In the genomic region with DNA sequence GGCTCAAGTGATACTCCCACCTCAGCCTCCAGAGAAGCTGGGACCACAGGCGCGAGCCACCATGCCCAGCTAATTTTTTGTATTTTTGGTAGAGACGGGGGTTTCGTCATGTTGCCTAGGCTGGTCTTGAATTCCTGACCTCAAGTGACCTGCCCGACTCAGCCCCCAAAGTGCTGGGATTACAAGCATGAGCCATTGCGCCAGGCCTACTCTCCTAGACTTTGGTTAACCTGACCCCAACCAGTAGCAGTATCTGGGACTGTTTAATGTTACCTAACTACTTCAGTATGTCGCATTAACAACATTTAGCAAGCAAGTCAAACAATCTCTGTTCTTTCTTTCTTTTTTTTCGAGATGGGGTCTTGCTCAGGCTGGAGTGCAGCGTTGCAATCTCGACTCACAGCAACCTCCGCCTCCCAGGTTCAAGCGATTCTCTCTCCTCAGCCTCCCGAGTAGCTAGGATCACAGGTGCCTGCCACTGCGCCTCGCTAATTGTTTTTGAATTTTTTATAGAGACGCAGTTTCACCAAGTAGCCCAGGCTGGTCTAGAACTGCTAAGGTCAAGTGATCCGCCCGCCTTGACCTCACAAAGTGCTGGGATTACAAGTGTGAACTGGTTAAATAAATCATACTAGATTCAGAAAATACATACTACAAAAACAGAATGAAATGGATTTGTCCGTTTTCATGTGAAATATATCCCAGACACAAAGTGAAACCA, we compare ENCODE assay signal across 9 cellular contexts. TPM values are rescaled to one million over a fixed set of nuclear protein-coding genes. Genes with fewer than 3 reads are reported as not detected.
DNase-seq lines count a peak whose midpoint lies in the region; ATAC-seq, FAIRE-seq and TF ChIP-seq lines count a peak whose summit lies in the region.
"Had no signal": no experiment of that assay in that cellular context is flagged by ENCODE, and none has a peak within 500 bp of the region (broad histone marks: within the 10 kb centered on the region; RNA-seq: fewer than 3 reads in every experiment).

No MANE protein-coding gene starts in this region.

- peak overlapping the region; percentile 51 for H3K4me3 ChIP-seq in cardiac muscle cell
- H3K4me3 ChIP-seq in HepG2 (replicated peaks in 1 of 3; ENCODE audit: insufficient read depth in 1 of 3, low read depth in 2 of 3, low read length in 3 of 3) = peak overlapping the region; percentile 93 to 98 (median 96)
- peak overlapping the region in 3 of 4 donors; percentile 87 to 95 (median 88) for H3K4me3 ChIP-seq in upper lobe of left lung

- H3K27ac ChIP-seq in cardiac muscle cell = peak overlapping the region; percentile 81
- H3K27ac ChIP-seq in HepG2 (ENCODE audit: extremely low read length, insufficient read depth, low read length) = peak overlapping the region; percentile 100
- peak overlapping the region in 3 of 4 donors; percentile 7 to 98 (median 97) for H3K27ac ChIP-seq in upper lobe of left lung

- no peak overlapping the region for H2AFZ ChIP-seq in HepG2 (ENCODE audit: low read length)

- TF ChIP-seq POLR2A in HepG2 (IDR thresholded peaks at IDR 0.05; ENCODE audit: insufficient read depth in 1 of 2, low read depth in 2 of 2, low read length in 2 of 2) (peak in 1 of 2 experiments; percentile 52; a peak in 2 of 4 replicates), upper lobe of left lung (IDR thresholded peaks at IDR 0.05) (no peak)

- H3K4me2 ChIP-seq in HepG2 (ENCODE audit: low read depth, low read length) = peak overlapping the region; percentile 76

- TF ChIP-seq EP300 in HepG2 (IDR thresholded peaks at IDR 0.05; ENCODE audit: low read depth in 2 of 2, low read length in 2 of 2) (peak in 1 of 2 experiments; percentile 52; a peak in 1 of 4 replicates), HepG2 (CRISPR knock-in tag; IDR thresholded peaks at IDR 0.05; ENCODE audit: borderline replicate concordance) (no peak), upper lobe of left lung (IDR thresholded peaks at IDR 0.05) (no peak)

- no peaks in the 10 kb centered on the region for H3K9me3 ChIP-seq in cardiac muscle cell (ENCODE audit: low read depth)
- H3K9me3 ChIP-seq in HepG2 (ENCODE audit: low read length) = no peaks in the 10 kb centered on the region
- no peaks in the 10 kb centered on the region for H3K9me3 ChIP-seq in upper lobe of left lung

- H3K27ac Mint-ChIP-seq in activated naive CD4-positive, alpha-beta T cell treated with anti-CD3 and anti-CD28 coated beads, Interleukin-2, amount 50 U/mL, for 72 hours = peak overlapping the region; percentile 93 to 95

- intact Hi-C loops in left ventricle myocardium superior (cut with micrococcal nuclease) = no loop called here
- intact Hi-C loops in HepG2 (cut with micrococcal nuclease; ENCODE audit: unreplicated experiment) = no loop called here

- in situ Hi-C loops in HepG2 (cut with HindIII; ENCODE audit: extremely low pct_ligation_motif_present, low pct_unique_long_range_greater_than_20kb) = no loop called here

- no peak for TF ChIP-seq CTCF in cardiac muscle cell (IDR thresholded peaks at IDR 0.05; ENCODE audit: low read depth, low read length)
- no peak for TF ChIP-seq CTCF in HepG2 (CRISPR knock-in tag; IDR thresholded peaks at IDR 0.05)
- no peak for TF ChIP-seq CTCF in upper lobe of left lung (IDR thresholded peaks at IDR 0.05)

- no TSS peak for BruUV-seq in HepG2 (replicated peaks; lab: Mats Ljungman, UMichigan)

- WGBS in HepG2 (ENCODE audit: low lambda C conversion rate) = 4% methylated on average over 18 of the region's 19 CpGs
- 81 to 83% methylated on average over 19 of the region's 19 CpGs for WGBS in upper lobe of left lung, 2 donors

- no peak for TF ChIP-seq RAD21 in HepG2 (CRISPR knock-in tag; IDR thresholded peaks at IDR 0.05)

- H3K36me3 Mint-ChIP-seq in activated naive CD4-positive, alpha-beta T cell treated with anti-CD3 and anti-CD28 coated beads, Interleukin-2, amount 50 U/mL, for 72 hours = peaks cover 9 to 15% of the 10 kb centered on the region in 2 donors

- H3K4me1 ChIP-seq in cardiac muscle cell (ENCODE audit: low read depth) = peaks cover 11% of the 10 kb centered on the region
- peaks cover 48% of the 10 kb centered on the region for H3K4me1 ChIP-seq in HepG2 (ENCODE audit: insufficient read depth, low read length)
- H3K4me1 ChIP-seq in upper lobe of left lung = peaks cover 10 to 29% (median 21%) of the 10 kb centered on the region in 4 donors

- H3K9me3 Mint-ChIP-seq in activated naive CD4-positive, alpha-beta T cell treated with anti-CD3 and anti-CD28 coated beads, Interleukin-2, amount 50 U/mL, for 72 hours = no peaks in the 10 kb centered on the region

- FAIRE-seq in HepG2 (lab: Jason Lieb, UNC) = peak; percentile 83

- no peaks in the 10 kb centered on the region for H3K36me3 ChIP-seq in cardiac muscle cell
- peaks cover 0 to 3% of the 10 kb centered on the region in 2 experiments; a peak in 3 of 5 replicates for H3K36me3 ChIP-seq in HepG2 (replicated peaks in 1 of 2; ENCODE audit: control insufficient read depth in 1 of 2, insufficient read depth in 2 of 2, low read length in 2 of 2)
- no peaks in the 10 kb centered on the region for H3K36me3 ChIP-seq in upper lobe of left lung

- H3K9ac ChIP-seq in HepG2 (ENCODE audit: insufficient read depth, low read depth, low read length) = peak overlapping the region; percentile 98

- H4K20me1 ChIP-seq in HepG2 (ENCODE audit: insufficient read depth, low read length) = peaks cover 36% of the 10 kb centered on the region

- H3K79me2 ChIP-seq in HepG2 (ENCODE audit: insufficient read depth, low read length) = peaks cover 59% of the 10 kb centered on the region

- ATAC-seq in left ventricle myocardium superior (no peak), HepG2 (no peak), upper lobe of left lung (ENCODE audit: low FRiP score in 2 of 2) (no peak), GM19023 (IDR thresholded peaks at IDR 0.05; ENCODE audit: unreplicated experiment) (no peak)
- no peak for ATAC-seq in activated naive CD4-positive, alpha-beta T cell treated with anti-CD3 and anti-CD28 coated beads, Interleukin-2, amount 50 U/mL, for 72 hours

- no peaks in the 10 kb centered on the region for H3K27me3 ChIP-seq in cardiac muscle cell
- H3K27me3 ChIP-seq in HepG2 (ENCODE audit: control insufficient read depth in 1 of 2, insufficient read depth in 2 of 2, low read length in 2 of 2) = no peaks in the 10 kb centered on the region
- no peaks in the 10 kb centered on the region for H3K27me3 ChIP-seq in upper lobe of left lung

- DNase-seq in cardiac muscle cell (ENCODE audit: low read depth in 1 of 2, low spot score in 1 of 2) = no peak
- DNase-seq in left ventricle myocardium superior = no peak
- DNase-seq in activated naive CD4-positive, alpha-beta T cell treated with anti-CD3 and anti-CD28 coated beads, Interleukin-2, amount 50 U/mL, for 72 hours (ENCODE audit: low spot score in 2 of 2) = no peak
- DNase-seq in HepG2 (ENCODE audit: low spot score) = peak; percentile 72
- no peak for DNase-seq in upper lobe of left lung
- no peak for DNase-seq in SIG-M5 treated with dmso at 0.1 percent for 504 hours (lab: John Stamatoyannopoulos, UW; ENCODE audit: unreplicated experiment)
- no peak for DNase-seq in midbrain (lab: John Stamatoyannopoulos, UW)
- DNase-seq: NCI-H2081 treated with DMSO at 0.1 percent for 48 hours had no signal

- CTCF ChIA-PET in HepG2 (lab: Yijun Ruan, JAX; ENCODE audit: low intra/inter-chr PET ratio, low total read pairs) = no interaction called here

- POLR2A ChIA-PET in HepG2 (lab: Yijun Ruan, JAX) = interaction anchor here (0.7 to 3.8 kb wide), 7 partner anchors 60 to 234 kb away, joined by 3 to 33 read pairs (median 4); a partner anchor contains a TSS

RNA-seq across cellular contexts. Expression of a gene that starts 2.0 kb away (rescaled TPM):
- total RNA-seq in cardiac muscle cell = 105 and 106 TPM in 2 replicates
- 114 and 151 TPM in 2 replicates for polyA plus RNA-seq in cardiac muscle cell
- 219 TPM for total RNA-seq in left ventricle myocardium superior
- total RNA-seq in activated naive CD4-positive, alpha-beta T cell treated with anti-CD3 and anti-CD28 coated beads, Interleukin-2, amount 50 U/mL, for 72 hours = 10 to 100 TPM; 37.5 to 44.9 TPM
- 109 and 153 TPM in 2 replicates for total RNA-seq in HepG2 (2016; rRNA removed; fragmentation: Illumina TruSeq; extraction: Trizol)
- 16.7 and 23.9 TPM in 2 replicates for total RNA-seq in HepG2 (2016; cell fraction: cytosol; rRNA removed; fragmentation: Illumina TruSeq; extraction: Trizol; ENCODE audit: low read depth)
- 110 and 144 TPM in 2 replicates for total RNA-seq in HepG2 (2016; cell fraction: insoluble cytoplasmic fraction; rRNA removed; fragmentation: Illumina TruSeq; extraction: Trizol)
- total RNA-seq in HepG2 (2016; cell fraction: membrane; rRNA removed; fragmentation: Illumina TruSeq; extraction: Trizol) = 101 and 104 TPM in 2 replicates
- 61.8 and 62.9 TPM in 2 replicates for total RNA-seq in HepG2 (2016; cell fraction: nucleus; rRNA removed; fragmentation: Illumina TruSeq; extraction: Trizol)
- 65.1 and 76.8 TPM in 2 replicates for polyA plus RNA-seq in HepG2 (2011; rRNA removed)
- polyA plus RNA-seq in HepG2 (2011; cell fraction: cytosol; rRNA removed) = 36.3 and 48.4 TPM in 2 replicates
- polyA plus RNA-seq in HepG2 (2011; cell fraction: nucleus; rRNA removed) = 25.4 and 34.0 TPM in 2 replicates
- polyA plus RNA-seq in HepG2 (2012) = 69.0 and 81.6 TPM in 2 replicates
- polyA plus RNA-seq in HepG2 (2016; cell fraction: cytosol; fragmentation: Illumina TruSeq; extraction: Trizol; ENCODE audit: low read depth) = 22.4 and 31.8 TPM in 2 replicates
- polyA plus RNA-seq in HepG2 (2016; cell fraction: insoluble cytoplasmic fraction; fragmentation: Illumina TruSeq; extraction: Trizol; ENCODE audit: low read depth) = 189 TPM in 2 replicates
- polyA plus RNA-seq in HepG2 (2016; cell fraction: membrane; fragmentation: Illumina TruSeq; extraction: Trizol; ENCODE audit: low read depth) = 89.4 and 100 TPM in 2 replicates
- 119 and 121 TPM in 2 replicates for polyA plus RNA-seq in HepG2 (2016; cell fraction: nucleus; fragmentation: Illumina TruSeq; extraction: Trizol; ENCODE audit: insufficient read depth, low read depth)
- polyA minus RNA-seq in HepG2 (2011; rRNA and poly(A)+ RNA removed; ENCODE audit: low replicate concordance) = 14.9 and 54.2 TPM in 2 replicates
- polyA minus RNA-seq in HepG2 (2011; cell fraction: cytosol; rRNA and poly(A)+ RNA removed) = 85.6 and 86.5 TPM in 2 replicates
- polyA minus RNA-seq in HepG2 (2011; cell fraction: nucleus; rRNA and poly(A)+ RNA removed) = 61.7 and 75.2 TPM in 2 replicates
- total RNA-seq in upper lobe of left lung = 10 to 100 TPM; 33.2 to 81.2 (median 51.7) TPM

RNA-seq across cellular contexts. Expression of a gene that starts 53.7 kb away (rescaled TPM):
- 12.0 and 15.1 TPM in 2 replicates for total RNA-seq in cardiac muscle cell
- 12.2 and 17.9 TPM in 2 replicates for polyA plus RNA-seq in cardiac muscle cell
- total RNA-seq in left ventricle myocardium superior = 4.7 TPM
- total RNA-seq in activated naive CD4-positive, alpha-beta T cell treated with anti-CD3 and anti-CD28 coated beads, Interleukin-2, amount 50 U/mL, for 72 hours = 10 to 100 TPM; 18.2 to 32.0 TPM
- total RNA-seq in HepG2 (2016; rRNA removed; fragmentation: Illumina TruSeq; extraction: Trizol) = 31.6 and 33.9 TPM in 2 replicates
- total RNA-seq in HepG2 (2016; cell fraction: cytosol; rRNA removed; fragmentation: Illumina TruSeq; extraction: Trizol; ENCODE audit: low read depth) = 47.2 and 49.8 TPM in 2 replicates
- 32.4 and 35.1 TPM in 2 replicates for total RNA-seq in HepG2 (2016; cell fraction: insoluble cytoplasmic fraction; rRNA removed; fragmentation: Illumina TruSeq; extraction: Trizol)
- 31.7 and 32.8 TPM in 2 replicates for total RNA-seq in HepG2 (2016; cell fraction: membrane; rRNA removed; fragmentation: Illumina TruSeq; extraction: Trizol)
- 28.3 and 32.7 TPM in 2 replicates for total RNA-seq in HepG2 (2016; cell fraction: nucleus; rRNA removed; fragmentation: Illumina TruSeq; extraction: Trizol)
- 22.3 and 25.9 TPM in 2 replicates for polyA plus RNA-seq in HepG2 (2011; rRNA removed)
- 16.4 and 27.5 TPM in 2 replicates for polyA plus RNA-seq in HepG2 (2011; cell fraction: cytosol; rRNA removed)
- 21.0 and 22.1 TPM in 2 replicates for polyA plus RNA-seq in HepG2 (2011; cell fraction: nucleus; rRNA removed)
- 18.3 and 18.7 TPM in 2 replicates for polyA plus RNA-seq in HepG2 (2012)
- 3.6 and 6.7 TPM in 2 replicates for polyA plus RNA-seq in HepG2 (2016; cell fraction: cytosol; fragmentation: Illumina TruSeq; extraction: Trizol; ENCODE audit: low read depth)
- polyA plus RNA-seq in HepG2 (2016; cell fraction: insoluble cytoplasmic fraction; fragmentation: Illumina TruSeq; extraction: Trizol; ENCODE audit: low read depth) = 32.9 and 39.4 TPM in 2 replicates
- 8.3 and 8.4 TPM in 2 replicates for polyA plus RNA-seq in HepG2 (2016; cell fraction: membrane; fragmentation: Illumina TruSeq; extraction: Trizol; ENCODE audit: low read depth)
- polyA plus RNA-seq in HepG2 (2016; cell fraction: nucleus; fragmentation: Illumina TruSeq; extraction: Trizol; ENCODE audit: insufficient read depth, low read depth) = 33.7 and 36.4 TPM in 2 replicates
- 32.3 and 35.4 TPM in 2 replicates for polyA minus RNA-seq in HepG2 (2011; rRNA and poly(A)+ RNA removed; ENCODE audit: low replicate concordance)
- polyA minus RNA-seq in HepG2 (2011; cell fraction: cytosol; rRNA and poly(A)+ RNA removed) = 11.1 and 16.9 TPM in 2 replicates
- polyA minus RNA-seq in HepG2 (2011; cell fraction: nucleus; rRNA and poly(A)+ RNA removed) = 66.7 and 69.2 TPM in 2 replicates
- total RNA-seq in upper lobe of left lung = 10 to 100 TPM; 20.8 to 63.9 (median 30.1) TPM

RNA-seq across cellular contexts. Expression of a gene that starts 59.7 kb away (rescaled TPM):
- total RNA-seq in cardiac muscle cell = 23.1 and 39.2 TPM in 2 replicates
- polyA plus RNA-seq in cardiac muscle cell = 19.6 and 27.9 TPM in 2 replicates
- total RNA-seq in left ventricle myocardium superior = 35.3 TPM
- 10 to 100 TPM in 1 of 2 donors, 1 to 10 TPM in 1; 9.1 to 18.3 TPM for total RNA-seq in activated naive CD4-positive, alpha-beta T cell treated with anti-CD3 and anti-CD28 coated beads, Interleukin-2, amount 50 U/mL, for 72 hours
- 17.0 and 21.6 TPM in 2 replicates for total RNA-seq in HepG2 (2016; rRNA removed; fragmentation: Illumina TruSeq; extraction: Trizol)
- total RNA-seq in HepG2 (2016; cell fraction: cytosol; rRNA removed; fragmentation: Illumina TruSeq; extraction: Trizol; ENCODE audit: low read depth) = 2.6 and 3.0 TPM in 2 replicates
- total RNA-seq in HepG2 (2016; cell fraction: insoluble cytoplasmic fraction; rRNA removed; fragmentation: Illumina TruSeq; extraction: Trizol) = 16.5 and 19.6 TPM in 2 replicates
- total RNA-seq in HepG2 (2016; cell fraction: membrane; rRNA removed; fragmentation: Illumina TruSeq; extraction: Trizol) = 8.6 and 9.4 TPM in 2 replicates
- 12.6 and 14.0 TPM in 2 replicates for total RNA-seq in HepG2 (2016; cell fraction: nucleus; rRNA removed; fragmentation: Illumina TruSeq; extraction: Trizol)
- 5.0 and 5.5 TPM in 2 replicates for polyA plus RNA-seq in HepG2 (2011; rRNA removed)
- polyA plus RNA-seq in HepG2 (2011; cell fraction: cytosol; rRNA removed) = 4.0 and 4.1 TPM in 2 replicates
- 3.6 and 5.0 TPM in 2 replicates for polyA plus RNA-seq in HepG2 (2011; cell fraction: nucleus; rRNA removed)
- polyA plus RNA-seq in HepG2 (2012) = 8.7 and 9.4 TPM in 2 replicates
- polyA plus RNA-seq in HepG2 (2016; cell fraction: cytosol; fragmentation: Illumina TruSeq; extraction: Trizol; ENCODE audit: low read depth) = 1.9 and 2.3 TPM in 2 replicates
- polyA plus RNA-seq in HepG2 (2016; cell fraction: insoluble cytoplasmic fraction; fragmentation: Illumina TruSeq; extraction: Trizol; ENCODE audit: low read depth) = 16.3 and 19.6 TPM in 2 replicates
- 4.0 and 4.9 TPM in 2 replicates for polyA plus RNA-seq in HepG2 (2016; cell fraction: membrane; fragmentation: Illumina TruSeq; extraction: Trizol; ENCODE audit: low read depth)
- polyA plus RNA-seq in HepG2 (2016; cell fraction: nucleus; fragmentation: Illumina TruSeq; extraction: Trizol; ENCODE audit: insufficient read depth, low read depth) = 10.8 and 11.4 TPM in 2 replicates
- polyA minus RNA-seq in HepG2 (2011; rRNA and poly(A)+ RNA removed; ENCODE audit: low replicate concordance) = 2.0 and 2.9 TPM in 2 replicates
- 4.0 and 4.6 TPM in 2 replicates for polyA minus RNA-seq in HepG2 (2011; cell fraction: cytosol; rRNA and poly(A)+ RNA removed)
- 10.6 and 19.1 TPM in 2 replicates for polyA minus RNA-seq in HepG2 (2011; cell fraction: nucleus; rRNA and poly(A)+ RNA removed)
- 10 to 100 TPM in 5 of 6 donors, 1 to 10 TPM in 1; 8.1 to 38.8 (median 18.2) TPM for total RNA-seq in upper lobe of left lung
